22 cellular contexts compared by ENCODE assay signal in genomic region chr19:16957855-16958254, GRCh38.
DNase-seq lines count a peak whose midpoint lies in the region; TF ChIP-seq lines count a peak whose summit lies in the region.
"Had no signal": no experiment of that assay in that cellular context is flagged by ENCODE, and none has a peak within 500 bp of the region (broad histone marks: within the 10 kb centered on the region; RNA-seq: fewer than 3 reads in every experiment).

No MANE protein-coding gene starts in this region.

- H3K79me2 ChIP-seq in mammary epithelial cell (ENCODE audit: insufficient read depth, low read length), result no peaks in the 10 kb centered on the region

- intact Hi-C loops in mammary epithelial cell (cut with micrococcal nuclease) (loop anchor here (2.0 kb wide), 1 partner anchor 37 kb away; no protein-coding TSS in a partner anchor), MCF 10A (cut with micrococcal nuclease) (no loop called here), prostate gland (cut with DNase I) (no loop called here)

- H3K4me1 ChIP-seq in mammary epithelial cell (ENCODE audit: insufficient read depth, low read length), result peaks cover 8% of the 10 kb centered on the region
- peaks cover 23% of the 10 kb centered on the region for H3K4me1 ChIP-seq in prostate gland (replicated peaks)
- no peaks in the 10 kb centered on the region for H3K4me1 ChIP-seq in endodermal cell (ENCODE audit: control insufficient read depth, insufficient read depth, low read length)
- H3K4me1 ChIP-seq: Caco-2, HAP-1 had no signal

- H3K4me3 ChIP-seq in mammary epithelial cell (replicated peaks in 1 of 3; ENCODE audit: insufficient read depth in 1 of 3, low read depth in 2 of 3, low read length in 3 of 3), result no peak overlapping the region
- H3K4me3 ChIP-seq in LNCaP clone FGC (ENCODE audit: low read depth, low read length), result peak overlapping the region; percentile 28; the same call in 1 of the 2 replicates
- H3K4me3 ChIP-seq in SK-N-MC, result peak overlapping the region; percentile 70
- H3K4me3 ChIP-seq in prostate gland, result peak overlapping the region in 1 of 2 donors; percentile 4
- no peak overlapping the region for H3K4me3 ChIP-seq in endodermal cell (ENCODE audit: low read length)
- H3K4me3 ChIP-seq: GM12878, GM23338, HAP-1 had no signal

- dilution Hi-C loops in mammary epithelial cell (cut with HindIII; ENCODE audit: low sequenced_read_pairs), result no loop called here

- no peak overlapping the region for H3K4me2 ChIP-seq in mammary epithelial cell (ENCODE audit: insufficient read depth, low read depth, low read length)
- H3K4me2 ChIP-seq: GM23338 had no signal

- H3K4me1 Mint-ChIP-seq in MCF 10A (ENCODE audit: insufficient read depth, unreplicated experiment), result no peaks in the 10 kb centered on the region
- H3K4me1 Mint-ChIP-seq in endodermal cell, result peaks cover 10% of the 10 kb centered on the region

- H3K9ac ChIP-seq in mammary epithelial cell (ENCODE audit: insufficient read depth, low read length) (no peak overlapping the region), SK-N-MC (ENCODE audit: insufficient read length) (no peak overlapping the region), endodermal cell (ENCODE audit: extremely low read depth, low read length, poor library complexity, severe bottlenecking) (no peak overlapping the region)

- DNase-seq in mammary epithelial cell (no peak), MCF 10A (ENCODE audit: unreplicated experiment) (no peak), LNCaP clone FGC (ENCODE audit: low read depth) (no peak), SK-N-MC (ENCODE audit: low read depth, low spot score) (no peak), prostate gland (ENCODE audit: low spot score) (no peak), endodermal cell (no peak), amniotic stem cell (lab: John Stamatoyannopoulos, UW) (no peak)
- no peak for DNase-seq in activated CD4-positive, alpha-beta T cell treated with anti-CD3 and anti-CD28 coated beads, Interleukin-2, amount 50 U/mL, for 4 hours
- DNase-seq: 8988T; Caco-2; CD8-positive, alpha-beta T cell; EL; GDM1; IMR-90; KG1; NCI-H187 treated with DMSO at 0.1 percent for 48 hours; NCI-H524 treated with DMSO at 0.1 percent for 48 hours; NCI-H774; SHP77 had no signal

- in situ Hi-C loops in mammary epithelial cell (cut with MboI; ENCODE audit: low sequenced_read_pairs in 2 of 2), result no loop called here

- no peaks in the 10 kb centered on the region for H3K9me3 Mint-ChIP-seq in MCF 10A (ENCODE audit: unreplicated experiment)
- no peaks in the 10 kb centered on the region for H3K9me3 Mint-ChIP-seq in endodermal cell

- TF ChIP-seq POLR2A in prostate gland (IDR thresholded peaks at IDR 0.05), result no peak

- CTCF ChIA-PET in mammary epithelial cell (lab: Charles Lee; ENCODE audit: low non-redundant PET) (no interaction called here), MCF 10A (lab: Yijun Ruan, JAX) (interaction anchor here (0.9 to 1.9 kb wide), 3 partner anchors 12 to 134 kb away, joined by 3 to 8 read pairs (median 4); no protein-coding TSS in a partner anchor)

- no peaks in the 10 kb centered on the region for H4K20me1 ChIP-seq in mammary epithelial cell (ENCODE audit: insufficient read depth, low read length)

- H3K27ac ChIP-seq in mammary epithelial cell (ENCODE audit: insufficient read depth, low read depth, low read length) (no peak overlapping the region), SK-N-MC (peak overlapping the region; percentile 87), prostate gland (peak overlapping the region; percentile 68 to 71), endodermal cell (ENCODE audit: low read depth, low read length) (no peak overlapping the region)

- no TSS peak for BruUV-seq in mammary epithelial cell (replicated peaks; lab: Mats Ljungman, UMichigan)
- BruUV-seq in MCF 10A (replicated peaks; lab: Mats Ljungman, UMichigan), result no TSS peak

- H3K4me3 Mint-ChIP-seq in MCF 10A (ENCODE audit: unreplicated experiment) (no peak overlapping the region), endodermal cell (no peak overlapping the region)
- H3K4me3 Mint-ChIP-seq: CD8-positive, alpha-beta T cell; GM23338 had no signal

- H3K27me3 ChIP-seq in mammary epithelial cell (ENCODE audit: insufficient read depth, low read length), result no peaks in the 10 kb centered on the region
- H3K27me3 ChIP-seq in prostate gland (replicated peaks; ENCODE audit: insufficient read depth), result no peaks in the 10 kb centered on the region
- H3K27me3 ChIP-seq in endodermal cell (ENCODE audit: control insufficient read depth, insufficient read depth, low read length, poor library complexity, severe bottlenecking), result no peaks in the 10 kb centered on the region

- peak overlapping the region; percentile 61 for H2AFZ ChIP-seq in mammary epithelial cell (ENCODE audit: low read depth, low read length)
- H2AFZ ChIP-seq: GM23338 had no signal

- H3K27me3 Mint-ChIP-seq in MCF 10A (ENCODE audit: insufficient read depth, unreplicated experiment) (peaks cover 16% of the 10 kb centered on the region), endodermal cell (ENCODE audit: insufficient read depth) (no peaks in the 10 kb centered on the region)

- H3K9me3 ChIP-seq in mammary epithelial cell (replicated peaks; ENCODE audit: insufficient read depth, low read length), result no peaks in the 10 kb centered on the region
- H3K9me3 ChIP-seq in SK-N-MC (ENCODE audit: low read depth, low read length), result no peaks in the 10 kb centered on the region
- no peaks in the 10 kb centered on the region for H3K9me3 ChIP-seq in prostate gland
- peaks cover 4% of the 10 kb centered on the region for H3K9me3 ChIP-seq in endodermal cell (ENCODE audit: control insufficient read depth, low read length)
- H3K9me3 ChIP-seq: Caco-2, HAP-1 had no signal

- WGBS in mammary epithelial cell (ENCODE audit: low coverage, missing lambda C conversion rate), result 18% methylated on average over 4 of the region's 4 CpGs
- WGBS in prostate gland, result 16% methylated on average over 4 of the region's 4 CpGs
- WGBS in endodermal cell (ENCODE audit: insufficient coverage in 1 of 2, insufficient read length in 1 of 2), 2 experiments, result 90 to 100% methylated on average over 3 to 4 of the region's 4 CpGs

- TF ChIP-seq CTCF in mammary epithelial cell (conservative IDR thresholded peaks at IDR 0.05 in 1 of 2, IDR thresholded peaks at IDR 0.05 in 1 of 2; ENCODE audit: extremely low read depth in 1 of 2, insufficient read depth in 1 of 2, low read depth in 1 of 2, low read length in 2 of 2), result no peak
- no peak for TF ChIP-seq CTCF in MCF 10A (IDR thresholded peaks at IDR 0.05; ENCODE audit: unreplicated experiment)
- TF ChIP-seq CTCF in LNCaP clone FGC (IDR thresholded peaks at IDR 0.05; ENCODE audit: control insufficient read depth, extremely low read depth, insufficient read depth), result no peak
- no peak for TF ChIP-seq CTCF in prostate gland (IDR thresholded peaks at IDR 0.05)
- no peak for TF ChIP-seq CTCF in endodermal cell (conservative IDR thresholded peaks at IDR 0.05)

- H3K27ac Mint-ChIP-seq in MCF 10A (ENCODE audit: low read depth, unreplicated experiment), result no peak overlapping the region
- H3K27ac Mint-ChIP-seq in endodermal cell, result no peak overlapping the region
- H3K27ac Mint-ChIP-seq: CD8-positive, alpha-beta T cell; GM23338 had no signal

- H3K36me3 Mint-ChIP-seq in MCF 10A (ENCODE audit: insufficient read depth, unreplicated experiment) (no peaks in the 10 kb centered on the region), endodermal cell (ENCODE audit: low read depth) (peaks cover 10% of the 10 kb centered on the region)
- H3K36me3 Mint-ChIP-seq: CD8-positive, alpha-beta T cell had no signal

- no peaks in the 10 kb centered on the region for H3K36me3 ChIP-seq in mammary epithelial cell (ENCODE audit: insufficient read depth, low read length)
- H3K36me3 ChIP-seq in SK-N-MC (ENCODE audit: insufficient read depth, low read length), result no peaks in the 10 kb centered on the region
- H3K36me3 ChIP-seq in prostate gland, result no peaks in the 10 kb centered on the region
- no peaks in the 10 kb centered on the region for H3K36me3 ChIP-seq in endodermal cell (ENCODE audit: control insufficient read depth, insufficient read depth, low read length)
- H3K36me3 ChIP-seq: HAP-1 had no signal

- POLR2A ChIA-PET in MCF 10A (lab: Yijun Ruan, JAX), result interaction anchor here (0.7 to 1.8 kb wide), 5 partner anchors 29 to 192 kb away, joined by 3 to 9 read pairs (median 3); no protein-coding TSS in a partner anchor

Comparison
In these comparisons a context has a peak if more than half of its experiments do, and no peak if none do; other contexts are left out.
1. H3K27ac ChIP-seq: peak in SK-N-MC (single experiment) and prostate gland (2 of 2); none in mammary epithelial cell (single experiment) and endodermal cell (single experiment).
2. H3K4me3 ChIP-seq: peak in LNCaP clone FGC (single experiment) and SK-N-MC (single experiment); none in mammary epithelial cell (0 of 3) and endodermal cell (single experiment).